In genomic region chr12:100016304-100016703, GRCh38 we compare ENCODE assay signal across 2 cellular contexts. TPM values are rescaled to one million over a fixed set of nuclear protein-coding genes. Genes with fewer than 3 reads are reported as not detected.
"Had no signal": no experiment of that assay in that cellular context is flagged by ENCODE, and none has a peak within 500 bp of the region (broad histone marks: within the 10 kb centered on the region; RNA-seq: fewer than 3 reads in every experiment).

No MANE protein-coding gene starts in this region.

RNA-seq across cellular contexts. Expression of gene ANKS1B, which starts 31.6 kb away (rescaled TPM):
- total RNA-seq: activated B cell treated with CpG ODN at 0.5 μM for 24 hours; activated CD8-positive, alpha-beta T cell treated with anti-CD3 and anti-CD28 coated beads, Interleukin-2, amount 10 ng/mL, durations not matched to agents 7 days and 5 days had no signal
